20 cellular contexts compared by ENCODE assay signal in genomic region chr19:53461866-53462265, GRCh38.
"Had no signal": no experiment of that assay in that cellular context is flagged by ENCODE, and none has a peak within 500 bp of the region (broad histone marks: within the 10 kb centered on the region; RNA-seq: fewer than 3 reads in every experiment).

No MANE protein-coding gene starts in this region.

- H3K9me3 ChIP-seq: uterus had no signal

- H3K36me3 Mint-ChIP-seq: stimulated activated effector memory CD8-positive, alpha-beta T cell treated with anti-CD3 and anti-CD28 coated beads, Interleukin-12 subunit alpha, Interleukin-12 subunit beta, amount 100 ng/mL, for 72 hours had no signal

- DNase-seq: cortex of kidney; dorsolateral prefrontal cortex; effector CD8-positive, alpha-beta T cell; left colon; left ventricle myocardium superior; mesendoderm; naive B cell; stimulated activated CD4-positive, alpha-beta T cell treated with anti-CD3 and anti-CD28 coated beads, Interleukin-4, amount 100 ng/mL, for 1 hour; stimulated activated CD8-positive, alpha-beta memory T cell treated with anti-CD3 and anti-CD28 coated beads, Interleukin-4, amount 100 ng/mL, for 48 hours; stimulated activated naive CD8-positive, alpha-beta T cell treated with anti-CD3 and anti-CD28 coated beads, Interleukin-15, Interleukin-2, amounts not matched to agents 100 U/mL and 50 U/mL, for 24 hours; tibial artery; upper lobe of left lung; uterus had no signal

- H2AFZ ChIP-seq: hepatocyte had no signal

- H3K27ac ChIP-seq: hepatocyte, right atrium auricular region, suprapubic skin, tibial artery, upper lobe of left lung, uterus had no signal

- H3K79me2 ChIP-seq: hepatocyte had no signal

- H3K4me1 Mint-ChIP-seq: nephron; stimulated activated effector memory CD8-positive, alpha-beta T cell treated with anti-CD3 and anti-CD28 coated beads, Interleukin-12 subunit alpha, Interleukin-12 subunit beta, amount 100 ng/mL, for 72 hours had no signal

- H3K36me3 ChIP-seq: right atrium auricular region, suprapubic skin, upper lobe of left lung, uterus had no signal

- H3K27ac Mint-ChIP-seq: naive B cell; nephron; stimulated activated effector memory CD8-positive, alpha-beta T cell treated with anti-CD3 and anti-CD28 coated beads, Interleukin-12 subunit alpha, Interleukin-12 subunit beta, amount 100 ng/mL, for 72 hours had no signal

- H3K27me3 ChIP-seq: hepatocyte, right atrium auricular region, tibial artery, upper lobe of left lung, uterus had no signal

- H3K4me2 ChIP-seq: hepatocyte, smooth muscle cell had no signal

- H3K4me3 ChIP-seq: dorsolateral prefrontal cortex, hepatocyte, lung, right atrium auricular region, smooth muscle cell, suprapubic skin, tibial artery, upper lobe of left lung, uterus had no signal

- H3K4me3 Mint-ChIP-seq: naive B cell; nephron; stimulated activated effector memory CD8-positive, alpha-beta T cell treated with anti-CD3 and anti-CD28 coated beads, Interleukin-12 subunit alpha, Interleukin-12 subunit beta, amount 100 ng/mL, for 72 hours had no signal
